13 cellular contexts compared by ENCODE assay signal in the genomic region with DNA sequence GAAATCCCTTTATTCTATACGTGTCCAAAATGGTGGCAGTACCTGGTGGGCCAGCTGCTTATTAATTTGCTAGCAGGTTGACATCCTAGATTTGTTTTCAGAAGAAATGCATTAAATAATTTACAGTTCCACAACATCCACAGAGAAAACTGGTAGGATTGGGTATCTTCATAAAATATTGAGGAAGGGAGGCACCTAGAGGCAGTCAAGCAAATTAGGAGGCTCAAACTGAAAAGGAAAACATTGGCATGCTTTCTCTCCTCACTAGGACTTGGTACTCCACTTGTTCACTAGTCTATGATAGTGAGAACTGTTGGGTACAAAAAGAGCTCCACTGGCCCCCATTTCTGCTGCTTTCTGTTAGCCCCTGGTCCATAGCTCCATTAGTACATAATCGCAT.
"Had no signal": no experiment of that assay in that cellular context is flagged by ENCODE, and none has a peak within 500 bp of the region (broad histone marks: within the 10 kb centered on the region; RNA-seq: fewer than 3 reads in every experiment).

No MANE protein-coding gene starts in this region.

- DNase-seq: activated CD4-positive, alpha-beta memory T cell treated with anti-CD3 and anti-CD28 coated beads for 36 hours; activated CD4-positive, CD25-positive, alpha-beta regulatory T cell treated with anti-CD3 and anti-CD28 coated beads, Interleukin-2, amount 50 U/mL, for 72 hours; activated effector memory CD4-positive, alpha-beta T cell treated with anti-CD3 and anti-CD28 coated beads, Interleukin-2, amount 50 U/mL, for 16 hours; activated T-cell treated with anti-CD3 and anti-CD28 coated beads, Interleukin-2, amount 50 U/mL, for 4 hours; amniotic stem cell; body of pancreas; stimulated activated CD4-positive, alpha-beta T cell treated with anti-CD3 and anti-CD28 coated beads, Interleukin-4, amount 100 ng/mL, for 1 hour; testis; upper lobe of right lung had no signal

- H3K79me2 ChIP-seq: hepatocyte had no signal

- H3K36me3 ChIP-seq: upper lobe of right lung had no signal

- H3K27ac Mint-ChIP-seq: activated CD4-positive, alpha-beta memory T cell treated with anti-CD3 and anti-CD28 coated beads for 36 hours; activated naive CD4-positive, alpha-beta T cell treated with anti-CD3 and anti-CD28 coated beads, Interleukin-2, amount 50 U/mL, for 72 hours; dendritic cell treated with granulocyte-macrophage colony-stimulating factor and Interleukin-4, amounts not matched to agents 40 ng/mL and 50 ng/mL, for 4 days; stimulated activated naive CD8-positive, alpha-beta T cell treated with anti-CD3 and anti-CD28 coated beads, Interleukin-15, Interleukin-2, amounts not matched to agents 100 ng/mL and 50 ng/mL, for 24 hours had no signal

- H3K4me2 ChIP-seq: hepatocyte had no signal

- ATAC-seq: activated naive CD4-positive, alpha-beta T cell treated with anti-CD3 and anti-CD28 coated beads, Interleukin-2, amount 50 U/mL, for 72 hours; activated T-cell treated with anti-CD3 and anti-CD28 coated beads, Interleukin-2, amount 50 U/mL, for 4 hours; body of pancreas; upper lobe of right lung had no signal

- H3K4me3 Mint-ChIP-seq: activated CD4-positive, alpha-beta memory T cell treated with anti-CD3 and anti-CD28 coated beads for 36 hours; activated T-cell treated with anti-CD3 and anti-CD28 coated beads, Interleukin-2, amount 50 U/mL, for 4 hours; dendritic cell treated with granulocyte-macrophage colony-stimulating factor and Interleukin-4, amounts not matched to agents 40 ng/mL and 50 ng/mL, for 4 days; stimulated activated naive CD8-positive, alpha-beta T cell treated with anti-CD3 and anti-CD28 coated beads, Interleukin-15, Interleukin-2, amounts not matched to agents 100 ng/mL and 50 ng/mL, for 24 hours had no signal

- H3K36me3 Mint-ChIP-seq: activated CD4-positive, alpha-beta memory T cell treated with anti-CD3 and anti-CD28 coated beads for 36 hours; activated naive CD4-positive, alpha-beta T cell treated with anti-CD3 and anti-CD28 coated beads, Interleukin-2, amount 50 U/mL, for 72 hours had no signal

- H2AFZ ChIP-seq: hepatocyte had no signal

- H3K9me3 ChIP-seq: body of pancreas, testis, upper lobe of right lung had no signal

- H3K27me3 ChIP-seq: body of pancreas, hepatocyte, testis, upper lobe of right lung had no signal

- H3K27ac ChIP-seq: body of pancreas, hepatocyte, testis, upper lobe of right lung had no signal

- H3K9me3 Mint-ChIP-seq: activated CD4-positive, alpha-beta memory T cell treated with anti-CD3 and anti-CD28 coated beads for 36 hours; activated naive CD4-positive, alpha-beta T cell treated with anti-CD3 and anti-CD28 coated beads, Interleukin-2, amount 50 U/mL, for 72 hours; activated T-cell treated with anti-CD3 and anti-CD28 coated beads, Interleukin-2, amount 50 U/mL, for 4 hours; dendritic cell treated with granulocyte-macrophage colony-stimulating factor and Interleukin-4, amounts not matched to agents 40 ng/mL and 50 ng/mL, for 4 days; stimulated activated naive CD8-positive, alpha-beta T cell treated with anti-CD3 and anti-CD28 coated beads, Interleukin-15, Interleukin-2, amounts not matched to agents 100 ng/mL and 50 ng/mL, for 24 hours had no signal

- H3K27me3 Mint-ChIP-seq: activated CD4-positive, alpha-beta memory T cell treated with anti-CD3 and anti-CD28 coated beads for 36 hours; dendritic cell treated with granulocyte-macrophage colony-stimulating factor and Interleukin-4, amounts not matched to agents 40 ng/mL and 50 ng/mL, for 4 days; stimulated activated naive CD8-positive, alpha-beta T cell treated with anti-CD3 and anti-CD28 coated beads, Interleukin-15, Interleukin-2, amounts not matched to agents 100 ng/mL and 50 ng/mL, for 24 hours had no signal

- H3K4me3 ChIP-seq: body of pancreas, hepatocyte, testis, upper lobe of right lung had no signal

- H3K4me1 ChIP-seq: body of pancreas, testis, upper lobe of right lung had no signal
